19 cellular contexts compared by ENCODE assay signal in genomic region chr2:61361068-61361467, GRCh38.
"Had no signal": no experiment of that assay in that cellular context is flagged by ENCODE, and none has a peak within 500 bp of the region (broad histone marks: within the 10 kb centered on the region; RNA-seq: fewer than 3 reads in every experiment).

No MANE protein-coding gene starts in this region.

- H3K4me3 Mint-ChIP-seq: dendritic cell treated with granulocyte-macrophage colony-stimulating factor and Interleukin-4, amounts not matched to agents 40 ng/mL and 50 ng/mL, for 4 days; immature natural killer cell; mesothelial cell of epicardium had no signal

- DNase-seq: colonic mucosa; cortex of kidney; effector CD8-positive, alpha-beta T cell; foreskin keratinocyte; heart left ventricle; hypothalamus; immature natural killer cell; islet precursor cell; kidney; kidney glomerular epithelial cell; left lung; left ventricle myocardium superior; lower lobe of right lung; mesenchymal stem cell; mucosa of descending colon; naive B cell had no signal

- ATAC-seq: foreskin keratinocyte, gastroesophageal sphincter, heart left ventricle, left lung, left ventricle myocardium superior, lower lobe of right lung, mucosa of descending colon had no signal

- H3K27ac Mint-ChIP-seq: dendritic cell treated with granulocyte-macrophage colony-stimulating factor and Interleukin-4, amounts not matched to agents 40 ng/mL and 50 ng/mL, for 4 days; mesothelial cell of epicardium had no signal

- H3K27me3 Mint-ChIP-seq: dendritic cell treated with granulocyte-macrophage colony-stimulating factor and Interleukin-4, amounts not matched to agents 40 ng/mL and 50 ng/mL, for 4 days; naive B cell had no signal

- H3K9me3 Mint-ChIP-seq: dendritic cell treated with granulocyte-macrophage colony-stimulating factor and Interleukin-4, amounts not matched to agents 40 ng/mL and 50 ng/mL, for 4 days; immature natural killer cell had no signal
